Comparison of ENCODE assay signal across 21 cellular contexts in genomic region chr11:125348141-125348651, GRCh38.
DNase-seq lines count a peak whose midpoint lies in the region; ATAC-seq and TF ChIP-seq lines count a peak whose summit lies in the region.
"Had no signal": no experiment of that assay in that cellular context is flagged by ENCODE, and none has a peak within 500 bp of the region (broad histone marks: within the 10 kb centered on the region; RNA-seq: fewer than 3 reads in every experiment).

No MANE protein-coding gene starts in this region.

- H3K4me1 ChIP-seq in mesenchymal stem cell (ENCODE audit: control insufficient read depth, insufficient read depth, low read depth, low read length) (peaks cover 50% of the 10 kb centered on the region), spleen (peaks cover 2 to 25% (median 6%) of the 10 kb centered on the region in 6 donors)

- DNase-seq in NCI-H69 (lab: John Stamatoyannopoulos, UW), result peak; percentile 15
- no peak for DNase-seq in mesenchymal stem cell
- peak; percentile 67 for DNase-seq in spleen
- DNase-seq in G401 (ENCODE audit: low spot score), result no peak
- no peak for DNase-seq in activated naive CD4-positive, alpha-beta T cell treated with Interleukin-2 at 50 U/mL for 16 hours
- no peak for DNase-seq in H4 (ENCODE audit: low spot score)
- DNase-seq: DMS153, GF-D8, mammary epithelial cell, SHP77 had no signal

- H2BK120ac ChIP-seq in mesenchymal stem cell (ENCODE audit: low read depth, low read length), result no peak overlapping the region

- H3K4me3 ChIP-seq in mesenchymal stem cell (ENCODE audit: insufficient read depth in 1 of 2, low read depth in 1 of 2, low read length in 2 of 2), result no peak overlapping the region
- no peak overlapping the region for H3K4me3 ChIP-seq in spleen
- H3K4me3 ChIP-seq: body of pancreas, coronary artery, tibial artery had no signal

- peak overlapping the region in 1 of 2 experiments; percentile 37 for H3K18ac ChIP-seq in mesenchymal stem cell (ENCODE audit: low read depth in 1 of 2, low read length in 2 of 2)

- peaks cover 6% of the 10 kb centered on the region for H3K36me3 Mint-ChIP-seq in brain
- H3K36me3 Mint-ChIP-seq: activated CD8-positive, alpha-beta memory T cell treated with anti-CD3 and anti-CD28 coated beads, Interleukin-2, amount 10 ng/mL, durations not matched to agents 7 days and 5 days; CD4-positive, CD25-positive, alpha-beta regulatory T cell; naive B cell; stimulated activated naive B cell treated with anti-CD40 and anti-IgM and Interleukin-4, amounts not matched to agents 10 μg/mL and 1 μg/mL and 100 μg/mL, for 72 hours had no signal

- no peak overlapping the region for H2BK12ac ChIP-seq in mesenchymal stem cell (ENCODE audit: low read length in 2 of 2)

- no peak overlapping the region for H3K14ac ChIP-seq in mesenchymal stem cell (ENCODE audit: low read length in 2 of 2)

- ATAC-seq in HG03039 (IDR thresholded peaks at IDR 0.05; ENCODE audit: unreplicated experiment), result no peak

- H2AK5ac ChIP-seq in mesenchymal stem cell (ENCODE audit: low read length, severe bottlenecking), result peak overlapping the region; percentile 94

- H3K9me3 Mint-ChIP-seq in brain, result no peaks in the 10 kb centered on the region
- H3K9me3 Mint-ChIP-seq: activated CD4-positive, alpha-beta T cell treated with anti-CD3 and anti-CD28 coated beads, Interleukin-2, amount 10 ng/mL, durations not matched to agents 24 days and 14 days; CD4-positive, CD25-positive, alpha-beta regulatory T cell; H9; naive B cell; stimulated activated naive B cell treated with anti-CD40 and anti-IgM and Interleukin-4, amounts not matched to agents 10 μg/mL and 1 μg/mL and 100 μg/mL, for 72 hours had no signal

- peak overlapping the region; percentile 58 for H2BK5ac ChIP-seq in mesenchymal stem cell (ENCODE audit: low read depth, low read length, poor library complexity, severe bottlenecking)

- H3K27me3 Mint-ChIP-seq in brain, result peaks cover 11% of the 10 kb centered on the region

- no peak overlapping the region for H3K4me2 ChIP-seq in mesenchymal stem cell (ENCODE audit: low read length, poor library complexity, severe bottlenecking)

- WGBS in mesenchymal stem cell, result 67% methylated on average over 13 of the region's 13 CpGs
- WGBS in spleen, 5 donors, result 69 to 82% (median 76%) methylated on average over 13 of the region's 13 CpGs

- peaks cover 0 to 32% of the 10 kb centered on the region in 2 experiments for H3K36me3 ChIP-seq in mesenchymal stem cell (ENCODE audit: control insufficient read depth in 1 of 2, insufficient read depth in 2 of 2, low read depth in 1 of 2, low read length in 2 of 2)
- H3K36me3 ChIP-seq in spleen, result no peaks in the 10 kb centered on the region
- H3K36me3 ChIP-seq: tibial artery had no signal

- no peak overlapping the region for H3K4ac ChIP-seq in mesenchymal stem cell (ENCODE audit: low read depth in 1 of 2, low read length in 2 of 2)

- no peak overlapping the region for H2BK15ac ChIP-seq in mesenchymal stem cell (ENCODE audit: low read depth, poor library complexity, severe bottlenecking)

- peak overlapping the region in 4 of 5 experiments; percentile 66 to 86 (median 72) for H3K27ac Mint-ChIP-seq in brain
- H3K27ac Mint-ChIP-seq: activated CD4-positive, alpha-beta T cell treated with anti-CD3 and anti-CD28 coated beads, Interleukin-2, amount 10 ng/mL, durations not matched to agents 24 days and 14 days; activated CD8-positive, alpha-beta memory T cell treated with anti-CD3 and anti-CD28 coated beads, Interleukin-2, amount 10 ng/mL, durations not matched to agents 7 days and 5 days; CD4-positive, CD25-positive, alpha-beta regulatory T cell; naive B cell; stimulated activated naive B cell treated with anti-CD40 and anti-IgM and Interleukin-4, amounts not matched to agents 10 μg/mL and 1 μg/mL and 100 μg/mL, for 72 hours had no signal

- no peak overlapping the region for H4K91ac ChIP-seq in mesenchymal stem cell (ENCODE audit: low read length)

- peak overlapping the region in 1 of 5 experiments; percentile 40 for H3K4me3 Mint-ChIP-seq in brain
- H3K4me3 Mint-ChIP-seq: activated CD4-positive, alpha-beta T cell treated with anti-CD3 and anti-CD28 coated beads, Interleukin-2, amount 10 ng/mL, durations not matched to agents 24 days and 14 days; activated CD8-positive, alpha-beta memory T cell treated with anti-CD3 and anti-CD28 coated beads, Interleukin-2, amount 10 ng/mL, durations not matched to agents 7 days and 5 days; CD4-positive, CD25-positive, alpha-beta regulatory T cell; naive B cell; stimulated activated naive B cell treated with anti-CD40 and anti-IgM and Interleukin-4, amounts not matched to agents 10 μg/mL and 1 μg/mL and 100 μg/mL, for 72 hours had no signal

- H3K23ac ChIP-seq in mesenchymal stem cell (ENCODE audit: low read length in 2 of 2), result no peak overlapping the region

- H3K79me1 ChIP-seq in mesenchymal stem cell (replicated peaks; ENCODE audit: low read length, poor library complexity, severe bottlenecking), result peaks cover 22% of the 10 kb centered on the region

- no peak for TF ChIP-seq CTCF in brain (conservative IDR thresholded peaks at IDR 0.05)
- TF ChIP-seq CTCF in spleen (IDR thresholded peaks at IDR 0.05 in 8 of 11, conservative IDR thresholded peaks at IDR 0.05 in 3 of 11), result no peak

- peaks cover 0 to 52% of the 10 kb centered on the region in 2 experiments for H3K27me3 ChIP-seq in mesenchymal stem cell (ENCODE audit: control insufficient read depth in 1 of 2, insufficient read depth in 1 of 2, low read length in 2 of 2)
- H3K27me3 ChIP-seq in spleen (replicated peaks in 1 of 7), result peaks cover 0 to 57% (median 0%) of the 10 kb centered on the region in 7 donors
- H3K27me3 ChIP-seq: body of pancreas, tibial artery had no signal

- H3K4me1 Mint-ChIP-seq in brain, result peaks cover 81% of the 10 kb centered on the region
- H3K4me1 Mint-ChIP-seq: activated CD4-positive, alpha-beta T cell treated with anti-CD3 and anti-CD28 coated beads, Interleukin-2, amount 10 ng/mL, durations not matched to agents 24 days and 14 days; activated CD8-positive, alpha-beta memory T cell treated with anti-CD3 and anti-CD28 coated beads, Interleukin-2, amount 10 ng/mL, durations not matched to agents 7 days and 5 days had no signal

- H3K27ac ChIP-seq in mesenchymal stem cell (ENCODE audit: low read length, poor library complexity, severe bottlenecking) (no peak overlapping the region), spleen (no peak overlapping the region)
- H3K27ac ChIP-seq: body of pancreas, coronary artery, tibial artery had no signal

- no peak overlapping the region for H4K8ac ChIP-seq in mesenchymal stem cell (ENCODE audit: low read length)

- no peak for TF ChIP-seq POLR2A in spleen (IDR thresholded peaks at IDR 0.05)

- no peaks in the 10 kb centered on the region for H3K9me3 ChIP-seq in mesenchymal stem cell (ENCODE audit: control insufficient read depth, low read length)
- no peaks in the 10 kb centered on the region for H3K9me3 ChIP-seq in spleen
- H3K9me3 ChIP-seq: body of pancreas, tibial artery had no signal

- H2AFZ ChIP-seq in mesenchymal stem cell (ENCODE audit: low read depth, low read length), result no peak overlapping the region

- intact Hi-C loops in spleen (cut with DNase I; ENCODE audit: low total_unique reads), result loop anchor here (5.0 to 10.0 kb wide), 2 partner anchors 186 to 253 kb away; partner anchors contain the start of gene PKNOX2

- in situ Hi-C loops in G401 (cut with HindIII; ENCODE audit: low sequenced_read_pairs), result no loop called here

- H3K9ac ChIP-seq in mesenchymal stem cell (ENCODE audit: low read length), result no peak overlapping the region

Comparison
In these comparisons a context has a peak if more than half of its experiments do, and no peak if none do; other contexts are left out.
1. DNase-seq: peak in NCI-H69 (single experiment) and spleen (single experiment); none in mesenchymal stem cell (single experiment), G401 (single experiment), activated naive CD4-positive, alpha-beta T cell treated with Interleukin-2 at 50 U/mL for 16 hours (single experiment) and H4 (single experiment).